In the genomic region with DNA sequence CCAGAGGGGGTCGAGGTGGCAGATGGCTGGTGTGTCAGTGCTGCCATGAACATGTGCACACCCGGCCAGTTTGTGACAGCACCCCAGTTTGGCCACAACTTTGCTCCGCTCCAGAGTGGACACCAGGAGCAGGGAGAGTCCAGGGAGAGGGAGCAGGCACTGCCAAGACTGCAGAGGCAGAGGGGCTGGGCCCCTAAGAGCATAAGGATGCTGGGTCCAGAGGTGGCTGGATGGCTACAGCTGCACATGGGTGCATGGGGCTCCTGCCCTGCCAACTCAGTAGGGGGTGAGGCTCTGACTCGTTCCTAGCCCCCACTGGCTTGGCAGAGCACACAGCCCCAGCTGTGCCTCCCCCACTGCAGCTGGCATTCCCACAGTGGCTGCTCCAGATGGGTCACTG, we compare ENCODE assay signal across 9 cellular contexts.
"Had no signal": no experiment of that assay in that cellular context is flagged by ENCODE, and none has a peak within 500 bp of the region (broad histone marks: within the 10 kb centered on the region; RNA-seq: fewer than 3 reads in every experiment).

No MANE protein-coding gene starts in this region.

- FAIRE-seq: H54, K562 had no signal

- H3K27ac Mint-ChIP-seq: H9 had no signal

- H2AFZ ChIP-seq: GM23248 had no signal

- H3K4me3 Mint-ChIP-seq: H9 had no signal

- H3K9ac ChIP-seq: GM23248 had no signal

- H3K4me3 ChIP-seq: GM23248, K562 had no signal

- H3K4me1 Mint-ChIP-seq: H9 had no signal

- ATAC-seq: K562 had no signal

- DNase-seq: GM23248, GOT3, H9, HCEC 1CT, IMR-90, KG1 had no signal

- H3K27ac ChIP-seq: GM23248, HL-60 had no signal
